16 cellular contexts compared by ENCODE assay signal in genomic region chr18:46621111-46621766, GRCh38. TPM values are rescaled to one million over a fixed set of nuclear protein-coding genes. Genes with fewer than 3 reads are reported as not detected.
"Had no signal": no experiment of that assay in that cellular context is flagged by ENCODE, and none has a peak within 500 bp of the region (broad histone marks: within the 10 kb centered on the region; RNA-seq: fewer than 3 reads in every experiment).

No MANE protein-coding gene starts in this region.

- H3K36me3 Mint-ChIP-seq: activated CD8-positive, alpha-beta memory T cell treated with anti-CD3 and anti-CD28 coated beads, Interleukin-2, amount 10 ng/mL, durations not matched to agents 7 days and 5 days; memory B cell; natural killer cell; stimulated activated memory B cell treated with anti-CD40 and anti-IgM and Interleukin-4, amounts not matched to agents 10 μg/mL and 1 μg/mL and 100 μg/mL, for 72 hours had no signal

- H3K36me3 ChIP-seq: cardiac muscle cell, left lung, neutrophil, right atrium auricular region, tibial nerve, vagina had no signal

- H3K4me3 ChIP-seq: cardiac muscle cell, left lung, mucosa of descending colon, right atrium auricular region, tibial nerve, vagina had no signal

- H3K27ac Mint-ChIP-seq: activated CD8-positive, alpha-beta memory T cell treated with anti-CD3 and anti-CD28 coated beads, Interleukin-2, amount 10 ng/mL, durations not matched to agents 7 days and 5 days; memory B cell; stimulated activated memory B cell treated with anti-CD40 and anti-IgM and Interleukin-4, amounts not matched to agents 10 μg/mL and 1 μg/mL and 100 μg/mL, for 72 hours had no signal

- H3K27ac ChIP-seq: cardiac muscle cell, left lung, neutrophil, right atrium auricular region, tibial nerve, vagina had no signal

- H3K4me1 Mint-ChIP-seq: stimulated activated memory B cell treated with anti-CD40 and anti-IgM and Interleukin-4, amounts not matched to agents 10 μg/mL and 1 μg/mL and 100 μg/mL, for 72 hours had no signal

- DNase-seq: activated CD4-positive, alpha-beta T cell treated with anti-CD3 and anti-CD28 coated beads, Interleukin-2, amount 50 U/mL, for 4 hours; activated CD4-positive, CD25-positive, alpha-beta regulatory T cell; activated CD8-positive, alpha-beta memory T cell treated with anti-CD3 and anti-CD28 coated beads, Interleukin-2, amount 10 ng/mL, durations not matched to agents 7 days and 5 days; activated T-cell treated with anti-CD3 and anti-CD28 coated beads, Interleukin-2, amount 50 U/mL, for 4 hours; islet precursor cell; left lung; mucosa of descending colon; natural killer cell; stimulated activated CD4-positive, alpha-beta T cell treated with anti-CD3 and anti-CD28 coated beads, Interleukin-2, amount 100 ng/mL, for 48 hours had no signal

- H3K27me3 ChIP-seq: cardiac muscle cell, neutrophil, right atrium auricular region, tibial nerve, vagina had no signal

- H3K9me3 ChIP-seq: left lung, mucosa of descending colon, neutrophil, right atrium auricular region, tibial nerve, vagina had no signal

- ATAC-seq: activated CD8-positive, alpha-beta memory T cell treated with anti-CD3 and anti-CD28 coated beads, Interleukin-2, amount 10 ng/mL, durations not matched to agents 7 days and 5 days; activated T-cell treated with anti-CD3 and anti-CD28 coated beads, Interleukin-2, amount 50 U/mL, for 4 hours; left lung; mucosa of descending colon; natural killer cell; stimulated activated memory B cell treated with anti-CD40 and anti-IgM and Interleukin-4, amounts not matched to agents 10 μg/mL and 1 μg/mL and 100 μg/mL, for 72 hours had no signal

- H3K4me3 Mint-ChIP-seq: activated CD8-positive, alpha-beta memory T cell treated with anti-CD3 and anti-CD28 coated beads, Interleukin-2, amount 10 ng/mL, durations not matched to agents 7 days and 5 days; activated T-cell treated with anti-CD3 and anti-CD28 coated beads, Interleukin-2, amount 50 U/mL, for 4 hours; memory B cell; natural killer cell; stimulated activated memory B cell treated with anti-CD40 and anti-IgM and Interleukin-4, amounts not matched to agents 10 μg/mL and 1 μg/mL and 100 μg/mL, for 72 hours had no signal

- H3K9me3 Mint-ChIP-seq: activated T-cell treated with anti-CD3 and anti-CD28 coated beads, Interleukin-2, amount 50 U/mL, for 4 hours; memory B cell; natural killer cell; stimulated activated memory B cell treated with anti-CD40 and anti-IgM and Interleukin-4, amounts not matched to agents 10 μg/mL and 1 μg/mL and 100 μg/mL, for 72 hours had no signal

RNA-seq across cellular contexts. Expression of gene LOXHD1, which starts 35.8 kb away (rescaled TPM):
- total RNA-seq: activated T-cell treated with anti-CD3 and anti-CD28 coated beads, Interleukin-2, amount 50 U/mL, for 4 hours; vagina had no signal
- polyA plus RNA-seq: cardiac muscle cell had no signal
